1 cellular context compared by ENCODE assay signal in genomic region chr19:3366104-3366760, GRCh38.
TF ChIP-seq lines count a peak whose summit lies in the region.

Gene NFIC (plus strand): TSS chr19:3366583. CDS start chr19:3366637, 54 bp downstream.

TF ChIP-seq in K562, 482 proteins besides CTCF, POLR2A, EP300 and RAD21 (continued from another document and continues in another):
- no peak for TF ChIP-seq ARID3A (IDR thresholded peaks at IDR 0.05; ENCODE audit: borderline replicate concordance, low read depth, low read length)
- no peak for TF ChIP-seq U2AF2 (optimal IDR thresholded peaks at IDR 0.05; ENCODE audit: low read depth, low read length)
- TF ChIP-seq SIRT6 (IDR thresholded peaks at IDR 0.05; ENCODE audit: low read depth, low read length), result no peak
- TF ChIP-seq GATAD2A (IDR thresholded peaks at IDR 0.05), result peak; percentile 80
- peak; percentile 81; the same call in 1 of the 2 replicates for TF ChIP-seq LARP7 (IDR thresholded peaks at IDR 0.05)
- peak; percentile 31; the same call in 1 of the 2 replicates for TF ChIP-seq NR2C1 (IDR thresholded peaks at IDR 0.05)
- no peak for TF ChIP-seq NR2C1 (tag; IDR thresholded peaks at IDR 0.05)
- TF ChIP-seq HDAC1 (IDR thresholded peaks at IDR 0.05), result peak; percentile 64 to 81; a peak in 3 of 4 replicates
- no peak for TF ChIP-seq HCFC1 (IDR thresholded peaks at IDR 0.05; ENCODE audit: low read depth, low read length)
- TF ChIP-seq BRF2 (IDR thresholded peaks at IDR 0.05; ENCODE audit: borderline replicate concordance, insufficient read depth, insufficient read length), result no peak
- no peak for TF ChIP-seq E2F8 (IDR thresholded peaks at IDR 0.05; ENCODE audit: low read depth, partially characterized antibody)
- no peak for TF ChIP-seq PREB (CRISPR knock-in tag; IDR thresholded peaks at IDR 0.05)
- TF ChIP-seq SPI1 (IDR thresholded peaks at IDR 0.05; ENCODE audit: borderline replicate concordance, low read depth, low read length), result no peak
- peak; percentile 67; the same call in 1 of the 2 replicates for TF ChIP-seq ZNF444 (CRISPR knock-in tag; IDR thresholded peaks at IDR 0.05)
- no peak for TF ChIP-seq BMI1 (IDR thresholded peaks at IDR 0.05; ENCODE audit: low read length)
- TF ChIP-seq ZNF639 (CRISPR knock-in tag; conservative IDR thresholded peaks at IDR 0.05 in 1 of 2, IDR thresholded peaks at IDR 0.05 in 1 of 2), result 0 out of 4 replicates have a peak, but pooled peaks of 1 of the 2 experiments have one; percentile 31
- no peak for TF ChIP-seq POLR3G (IDR thresholded peaks at IDR 0.05; ENCODE audit: extremely low read depth, insufficient read length, insufficient replicate concordance)
- no peak for TF ChIP-seq GTF2A2 (tag; IDR thresholded peaks at IDR 0.05)
- TF ChIP-seq JUND (IDR thresholded peaks at IDR 0.05; ENCODE audit: borderline replicate concordance, low read depth, low read length), result no peak
- TF ChIP-seq JUND (tag; IDR thresholded peaks at IDR 0.05; ENCODE audit: borderline replicate concordance, low read depth, low read length), result no peak
- peak in 1 of 2 experiments; percentile 33; a peak in 2 of 4 replicates for TF ChIP-seq MLLT1 (IDR thresholded peaks at IDR 0.05)
- peak; percentile 47; the same call in 1 of the 2 replicates for TF ChIP-seq NCOR1 (IDR thresholded peaks at IDR 0.05)
- TF ChIP-seq HMGN3 (IDR thresholded peaks at IDR 0.05; ENCODE audit: borderline replicate concordance, extremely low read depth, insufficient read length, low read depth, low read length), result no peak
- no peak; the same call in 1 of the 2 replicates for TF ChIP-seq ZNF589 (CRISPR knock-in tag; IDR thresholded peaks at IDR 0.05; ENCODE audit: low read depth)
- TF ChIP-seq SRSF3 (IDR thresholded peaks at IDR 0.05; ENCODE audit: insufficient read depth, low read length), result no peak
- TF ChIP-seq SNIP1 (IDR thresholded peaks at IDR 0.05; ENCODE audit: low read depth), result no peak
- peak; percentile 54 for TF ChIP-seq NFIC (IDR thresholded peaks at IDR 0.05)
- TF ChIP-seq MTA1 (IDR thresholded peaks at IDR 0.05; ENCODE audit: borderline replicate concordance), result peak; percentile 38; the same call in 1 of the 2 replicates
- no peak for TF ChIP-seq CSDE1 (IDR thresholded peaks at IDR 0.05)
- TF ChIP-seq FOSL1 (tag; conservative IDR thresholded peaks at IDR 0.05), result peak; percentile 80
- no peak for TF ChIP-seq IRF1 (CRISPR knock-in tag; IDR thresholded peaks at IDR 0.05; ENCODE audit: borderline replicate concordance)
- no peak for TF ChIP-seq KLF13 (tag; IDR thresholded peaks at IDR 0.05; ENCODE audit: borderline replicate concordance, low read depth)
- no peak for TF ChIP-seq PCBP2 (IDR thresholded peaks at IDR 0.05; ENCODE audit: low read depth, low read length, poor library complexity, severe bottlenecking)
- peak; percentile 37; the same call in 1 of the 2 replicates for TF ChIP-seq L3MBTL2 (IDR thresholded peaks at IDR 0.05)
- TF ChIP-seq ERF (CRISPR knock-in tag; IDR thresholded peaks at IDR 0.05), result no peak
- no peak for TF ChIP-seq ZC3H4 (CRISPR knock-in tag; IDR thresholded peaks at IDR 0.05; ENCODE audit: borderline replicate concordance)
- peak; percentile 71 to 77 for TF ChIP-seq TRIM24 (IDR thresholded peaks at IDR 0.05)
- TF ChIP-seq TCF15 (CRISPR knock-in tag; IDR thresholded peaks at IDR 0.05), result no peak
- no peak for TF ChIP-seq RFX5 (IDR thresholded peaks at IDR 0.05; ENCODE audit: low read depth, low read length)
- TF ChIP-seq ZBTB5 (IDR thresholded peaks at IDR 0.05), result peak; percentile 37; the same call in 1 of the 2 replicates
- peak; percentile 44; the same call in 1 of the 2 replicates for TF ChIP-seq MYC (IDR thresholded peaks at IDR 0.05; ENCODE audit: low read depth, low read length)
- TF ChIP-seq MYC (CRISPR knock-in tag; IDR thresholded peaks at IDR 0.05; ENCODE audit: borderline replicate concordance, low read depth), result no peak
- no peak for TF ChIP-seq GATAD2B (IDR thresholded peaks at IDR 0.05; ENCODE audit: borderline replicate concordance)
- no peak for TF ChIP-seq PRDM10 (IDR thresholded peaks at IDR 0.05; ENCODE audit: partially characterized antibody)
- peak; percentile 38 for TF ChIP-seq NCOA4 (IDR thresholded peaks at IDR 0.05; ENCODE audit: partially characterized antibody)
- TF ChIP-seq KDM1A (IDR thresholded peaks at IDR 0.05), result peak; percentile 11 to 86; a peak in 3 of 4 replicates
- 0 out of 2 replicates have a peak, but pooled peaks have one; percentile 15 for TF ChIP-seq ZBTB2 (IDR thresholded peaks at IDR 0.05)
